In genomic region chr1:184429342-184429741, GRCh38 we compare ENCODE assay signal across 18 cellular contexts.
DNase-seq lines count a peak whose midpoint lies in the region; TF ChIP-seq lines count a peak whose summit lies in the region.
"Had no signal": no experiment of that assay in that cellular context is flagged by ENCODE, and none has a peak within 500 bp of the region (broad histone marks: within the 10 kb centered on the region; RNA-seq: fewer than 3 reads in every experiment).

No MANE protein-coding gene starts in this region.

- no peak overlapping the region for H3K4me3 ChIP-seq in brain microvascular endothelial cell (ENCODE audit: low read depth, low read length)
- H3K4me3 ChIP-seq: BLaER1 treated with 17β-estradiol and CSF1 and Interleukin-3, amounts not matched to agents 10 nM and 100 nM; GM12878; GM23248 had no signal

- H3K27ac ChIP-seq in brain microvascular endothelial cell = no peak overlapping the region
- H3K27ac ChIP-seq: 22Rv1; BLaER1 treated with 17β-estradiol and CSF1 and Interleukin-3, amounts not matched to agents 10 nM and 100 nM; GM23248 had no signal

- H3K27me3 ChIP-seq in brain microvascular endothelial cell (replicated peaks) = no peaks in the 10 kb centered on the region
- H3K27me3 ChIP-seq: BE2C; BLaER1 treated with 17β-estradiol and CSF1 and Interleukin-3, amounts not matched to agents 10 nM and 100 nM had no signal

- no peaks in the 10 kb centered on the region for H3K36me3 ChIP-seq in brain microvascular endothelial cell (replicated peaks)
- H3K36me3 ChIP-seq: BE2C had no signal

- in situ Hi-C loops in brain microvascular endothelial cell (cut with HindIII; ENCODE audit: low pct_ligation_motif_present, low sequenced_read_pairs) = no loop called here

- peak; percentile 3 for DNase-seq in DMS 273 (lab: John Stamatoyannopoulos, UW; ENCODE audit: unreplicated experiment)
- no peak for DNase-seq in DMS 273 treated with DMSO at 0.1 percent for 48 hours (lab: John Stamatoyannopoulos, UW)
- DNase-seq in Ammon's horn (ENCODE audit: low spot score) = peak; percentile 47
- peak; percentile 50 for DNase-seq in inferior parietal cortex (ENCODE audit: extremely low spot score)
- no peak for DNase-seq in brain microvascular endothelial cell
- DNase-seq in head of caudate nucleus = no peak
- DNase-seq: BE2C; CD4-positive, alpha-beta T cell; CD8-positive, alpha-beta memory T cell; DMS79; EL; GDM1; GM23248; H7; HCEC 1CT had no signal

- no peak for TF ChIP-seq CTCF in brain microvascular endothelial cell (IDR thresholded peaks at IDR 0.05; ENCODE audit: low read depth, low read length, missing control alignments)

- intact Hi-C loops in head of caudate nucleus (cut with DNase I) = no loop called here

Comparison
In these comparisons a context has a peak if more than half of its experiments do, and no peak if none do; other contexts are left out.
1. DNase-seq: peak in DMS 273 (single experiment), Ammon's horn (single experiment) and inferior parietal cortex (single experiment); none in DMS 273 treated with DMSO at 0.1 percent for 48 hours (single experiment), brain microvascular endothelial cell (single experiment) and head of caudate nucleus (0 of 42).